Comparison of ENCODE assay signal across 14 cellular contexts in genomic region chr21:34802180-34802899, GRCh38.
DNase-seq lines count a peak whose midpoint lies in the region; ATAC-seq and TF ChIP-seq lines count a peak whose summit lies in the region.
"Had no signal": no experiment of that assay in that cellular context is flagged by ENCODE, and none has a peak within 500 bp of the region (broad histone marks: within the 10 kb centered on the region; RNA-seq: fewer than 3 reads in every experiment).

No MANE protein-coding gene starts in this region.

- H3K4me2 ChIP-seq in PC-9: no peak overlapping the region

- H3K27me3 Mint-ChIP-seq in CD4-positive, alpha-beta memory T cell: no peaks in the 10 kb centered on the region
- H3K27me3 Mint-ChIP-seq in natural killer cell treated with Interleukin-12 subunit alpha and Interleukin-12 subunit beta and Interleukin-15 and Interleukin-18, amount 100 ng/mL, for 72 hours: no peaks in the 10 kb centered on the region
- H3K27me3 Mint-ChIP-seq: activated CD4-positive, alpha-beta memory T cell treated with anti-CD3 and anti-CD28 coated beads for 36 hours; stimulated activated naive B cell treated with anti-CD40 and anti-IgM and Interleukin-4, amounts not matched to agents 10 μg/mL and 1 μg/mL and 100 μg/mL, for 72 hours had no signal

- peaks cover 66% of the 10 kb centered on the region for H3K79me2 ChIP-seq in PC-9 (ENCODE audit: low read depth)

- H3K4me3 Mint-ChIP-seq in CD4-positive, alpha-beta memory T cell: no peak overlapping the region
- H3K4me3 Mint-ChIP-seq in natural killer cell treated with Interleukin-12 subunit alpha and Interleukin-12 subunit beta and Interleukin-15 and Interleukin-18, amount 100 ng/mL, for 72 hours: peak overlapping the region; percentile 56
- H3K4me3 Mint-ChIP-seq: activated CD4-positive, alpha-beta memory T cell treated with anti-CD3 and anti-CD28 coated beads for 36 hours; stimulated activated naive B cell treated with anti-CD40 and anti-IgM and Interleukin-4, amounts not matched to agents 10 μg/mL and 1 μg/mL and 100 μg/mL, for 72 hours had no signal

- H3K27ac ChIP-seq in CD4-positive, alpha-beta memory T cell (ENCODE audit: low read depth, low read length): no peak overlapping the region
- H3K27ac ChIP-seq in PC-9 (peak overlapping the region; percentile 14), left ventricle myocardium inferior (replicated peaks) (no peak overlapping the region), upper lobe of right lung (no peak overlapping the region)

- H4K20me1 ChIP-seq in PC-9 (ENCODE audit: insufficient read depth): no peaks in the 10 kb centered on the region

- CTCF ChIA-PET in CD4-positive, alpha-beta memory T cell (lab: Charles Lee; ENCODE audit: partially characterized antibody): interaction anchor here (1.0 to 1.5 kb wide), 2 partner anchors 599 to 1227 kb away, joined by 3 to 4 read pairs; no protein-coding TSS in a partner anchor
- CTCF ChIA-PET in PC-9 (lab: Charles Lee): no interaction called here

- no peak overlapping the region for H2AFZ ChIP-seq in PC-9

- H3K9me3 ChIP-seq in CD4-positive, alpha-beta memory T cell (ENCODE audit: control insufficient read depth in 1 of 2, low read length in 2 of 2): no peaks in the 10 kb centered on the region
- H3K9me3 ChIP-seq in PC-9 (ENCODE audit: insufficient read depth, low read depth): peaks cover 7% of the 10 kb centered on the region
- H3K9me3 ChIP-seq in left ventricle myocardium inferior (replicated peaks): peaks cover 19% of the 10 kb centered on the region
- no peaks in the 10 kb centered on the region for H3K9me3 ChIP-seq in upper lobe of right lung

- peaks cover 19 to 40% (median 26%) of the 10 kb centered on the region in 4 donors for H3K4me1 Mint-ChIP-seq in CD4-positive, alpha-beta memory T cell
- peaks cover 61 to 70% of the 10 kb centered on the region in 2 donors for H3K4me1 Mint-ChIP-seq in natural killer cell treated with Interleukin-12 subunit alpha and Interleukin-12 subunit beta and Interleukin-15 and Interleukin-18, amount 100 ng/mL, for 72 hours (ENCODE audit: low read depth in 2 of 2)

- no peaks in the 10 kb centered on the region for H3K9me2 ChIP-seq in PC-9 (ENCODE audit: insufficient read depth)

- TF ChIP-seq CTCF in PC-9 (conservative IDR thresholded peaks at IDR 0.05): no peak
- TF ChIP-seq CTCF in left ventricle myocardium inferior (IDR thresholded peaks at IDR 0.05; ENCODE audit: borderline replicate concordance): no peak
- TF ChIP-seq CTCF in upper lobe of right lung (IDR thresholded peaks at IDR 0.05): no peak

- H3K36me3 ChIP-seq in CD4-positive, alpha-beta memory T cell (ENCODE audit: insufficient read depth, low read length): peaks cover 46% of the 10 kb centered on the region
- H3K36me3 ChIP-seq in PC-9 (ENCODE audit: low read depth) (peaks cover 72% of the 10 kb centered on the region), left ventricle myocardium inferior (no peaks in the 10 kb centered on the region), upper lobe of right lung (peaks cover 35% of the 10 kb centered on the region)

- H3K4me3 ChIP-seq in CD4-positive, alpha-beta memory T cell (ENCODE audit: low read length in 2 of 2): no peak overlapping the region
- H3K4me3 ChIP-seq in PC-9 (no peak overlapping the region), left ventricle myocardium inferior (no peak overlapping the region), upper lobe of right lung (no peak overlapping the region)

- H3K9me3 Mint-ChIP-seq in CD4-positive, alpha-beta memory T cell: no peaks in the 10 kb centered on the region
- H3K9me3 Mint-ChIP-seq in natural killer cell treated with Interleukin-12 subunit alpha and Interleukin-12 subunit beta and Interleukin-15 and Interleukin-18, amount 100 ng/mL, for 72 hours: peaks cover 4% of the 10 kb centered on the region
- H3K9me3 Mint-ChIP-seq: activated CD4-positive, alpha-beta memory T cell treated with anti-CD3 and anti-CD28 coated beads for 36 hours; stimulated activated naive B cell treated with anti-CD40 and anti-IgM and Interleukin-4, amounts not matched to agents 10 μg/mL and 1 μg/mL and 100 μg/mL, for 72 hours had no signal

- peak overlapping the region; percentile 29 to 70 (median 60) for H3K27ac Mint-ChIP-seq in CD4-positive, alpha-beta memory T cell
- H3K27ac Mint-ChIP-seq in natural killer cell treated with Interleukin-12 subunit alpha and Interleukin-12 subunit beta and Interleukin-15 and Interleukin-18, amount 100 ng/mL, for 72 hours: peak overlapping the region; percentile 67 to 95
- H3K27ac Mint-ChIP-seq: activated CD4-positive, alpha-beta memory T cell treated with anti-CD3 and anti-CD28 coated beads for 36 hours; stimulated activated naive B cell treated with anti-CD40 and anti-IgM and Interleukin-4, amounts not matched to agents 10 μg/mL and 1 μg/mL and 100 μg/mL, for 72 hours had no signal

- no peaks in the 10 kb centered on the region for H3K27me3 ChIP-seq in CD4-positive, alpha-beta memory T cell (ENCODE audit: insufficient read depth, low read length)
- no peaks in the 10 kb centered on the region for H3K27me3 ChIP-seq in PC-9 (ENCODE audit: insufficient read depth, low read depth)
- H3K27me3 ChIP-seq in left ventricle myocardium inferior (ENCODE audit: low read depth): peaks cover 9% of the 10 kb centered on the region
- H3K27me3 ChIP-seq in upper lobe of right lung: no peaks in the 10 kb centered on the region

- POLR2A ChIA-PET in CD4-positive, alpha-beta memory T cell (lab: Charles Lee; ENCODE audit: partially characterized antibody): no interaction called here
- POLR2A ChIA-PET in PC-9 (lab: Charles Lee; ENCODE audit: unreplicated experiment): no interaction called here

- H3K36me3 Mint-ChIP-seq in CD4-positive, alpha-beta memory T cell: peaks cover 30 to 68% of the 10 kb centered on the region in 2 donors
- H3K36me3 Mint-ChIP-seq in natural killer cell treated with Interleukin-12 subunit alpha and Interleukin-12 subunit beta and Interleukin-15 and Interleukin-18, amount 100 ng/mL, for 72 hours: peaks cover 35% of the 10 kb centered on the region

- peak; percentile 38 for ATAC-seq in esophagus mucosa
- no peak for ATAC-seq in natural killer cell treated with Interleukin-12 subunit alpha and Interleukin-12 subunit beta and Interleukin-15 and Interleukin-18, amount 100 ng/mL, for 72 hours
- ATAC-seq in upper lobe of right lung: no peak

- intact Hi-C loops in CD4-positive, alpha-beta memory T cell (cut with micrococcal nuclease): no loop called here
- intact Hi-C loops in PC-9 (cut with micrococcal nuclease; ENCODE audit: unreplicated experiment) (no loop called here), left ventricle myocardium inferior (cut with micrococcal nuclease) (no loop called here), upper lobe of right lung (cut with DNase I) (no loop called here)

- no peak for DNase-seq in CD4-positive, alpha-beta memory T cell
- DNase-seq in PC-9: no peak
- DNase-seq in natural killer cell treated with Interleukin-12 subunit alpha and Interleukin-12 subunit beta and Interleukin-15 and Interleukin-18, amount 100 ng/mL, for 72 hours (ENCODE audit: low spot score): no peak
- no peak for DNase-seq in left ventricle myocardium inferior
- no peak for DNase-seq in ecto neural progenitor cell (ENCODE audit: low spot score)
- DNase-seq in upper lobe of right lung: no peak
- DNase-seq in NCI-H510A (lab: John Stamatoyannopoulos, UW): no peak
- DNase-seq: activated CD4-positive, alpha-beta memory T cell treated with anti-CD3 and anti-CD28 coated beads for 36 hours; NCI-H446 treated with DMSO at 0.1 percent for 48 hours; RPMI8226; stimulated activated CD4-positive, alpha-beta T cell treated with anti-CD3 and anti-CD28 coated beads, Interleukin-2, amount 100 ng/mL, for 24 hours; stimulated activated naive B cell treated with anti-CD40 and anti-IgM and Interleukin-4, amounts not matched to agents 10 μg/mL and 1 μg/mL and 100 μg/mL, for 72 hours; T-helper 9 cell had no signal

- peaks cover 6% of the 10 kb centered on the region for H3K4me1 ChIP-seq in CD4-positive, alpha-beta memory T cell (ENCODE audit: insufficient read depth, low read length)
- peaks cover 53% of the 10 kb centered on the region for H3K4me1 ChIP-seq in PC-9 (replicated peaks; ENCODE audit: insufficient read depth)
- no peaks in the 10 kb centered on the region for H3K4me1 ChIP-seq in left ventricle myocardium inferior
- no peaks in the 10 kb centered on the region for H3K4me1 ChIP-seq in upper lobe of right lung

- BruUV-seq in PC-9 (replicated peaks; lab: Mats Ljungman, UMichigan): no TSS peak

- peaks cover 44% of the 10 kb centered on the region for H3F3A ChIP-seq in PC-9 (ENCODE audit: insufficient read depth, low read depth)
